In the genomic region with DNA sequence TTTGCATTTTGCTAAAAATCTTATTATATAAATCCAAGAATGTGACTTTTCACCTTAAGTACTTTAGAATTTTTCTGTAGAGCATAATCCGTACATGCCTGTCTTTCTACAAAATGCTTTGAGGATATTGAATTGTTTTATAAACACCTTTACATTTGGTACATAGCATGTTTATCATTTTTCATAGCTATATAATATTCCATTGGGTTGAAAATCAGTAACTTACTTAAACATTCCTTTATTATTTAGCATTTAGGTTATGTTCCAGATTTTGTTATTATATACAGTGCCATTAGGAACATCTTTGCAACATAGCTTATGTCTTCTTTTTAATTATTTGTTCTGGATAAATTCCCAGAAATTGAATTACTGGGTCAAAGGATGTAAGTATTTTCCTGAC, we compare ENCODE assay signal across 27 cellular contexts.
"Had no signal": no experiment of that assay in that cellular context is flagged by ENCODE, and none has a peak within 500 bp of the region (broad histone marks: within the 10 kb centered on the region; RNA-seq: fewer than 3 reads in every experiment).

No MANE protein-coding gene starts in this region.

- H3K9me3 ChIP-seq: neutrophil, pancreas, psoas muscle, right lobe of liver, sigmoid colon, stomach, thoracic aorta, thyroid gland, tibial nerve, upper lobe of left lung, vagina had no signal

- DNase-seq: nephron progenitor cell; nucleus accumbens; pancreas; psoas muscle; right cardiac atrium; right lobe of liver; sigmoid colon; small intestine; stimulated activated CD4-positive, alpha-beta T cell treated with anti-CD3 and anti-CD28 coated beads, Interleukin-15, amount 100 ng/mL, for 24 hours; stimulated activated CD4-positive, alpha-beta T cell treated with anti-CD3 and anti-CD28 coated beads, Interleukin-2, amount 100 ng/mL, for 24 hours; stimulated activated CD4-positive, alpha-beta T cell treated with anti-CD3 and anti-CD28 coated beads, Interleukin-2, amount 100 ng/mL, for 48 hours; stimulated activated CD4-positive, alpha-beta T cell treated with anti-CD3 and anti-CD28 coated beads, Interleukin-4, amount 100 ng/mL, for 24 hours; stimulated activated naive B cell treated with anti-CD40 and anti-IgM and Interleukin-4, amounts not matched to agents 10 μg/mL and 1 μg/mL and 100 μg/mL, for 72 hours; stimulated activated naive CD4-positive, alpha-beta T cell treated with Interleukin-2 at 50 U/mL for 16 hours; stomach; thyroid gland; trophoblast cell; upper lobe of left lung had no signal

- H3K36me3 Mint-ChIP-seq: natural killer cell treated with Interleukin-12 subunit alpha and Interleukin-12 subunit beta and Interleukin-15 and Interleukin-18, amount 100 ng/mL, for 72 hours; stimulated activated naive B cell treated with anti-CD40 and anti-IgM and Interleukin-4, amounts not matched to agents 10 μg/mL and 1 μg/mL and 100 μg/mL, for 72 hours had no signal

- H3K9me3 Mint-ChIP-seq: natural killer cell treated with Interleukin-12 subunit alpha and Interleukin-12 subunit beta and Interleukin-15 and Interleukin-18, amount 100 ng/mL, for 72 hours; neural crest cell; stimulated activated effector memory CD8-positive, alpha-beta T cell treated with anti-CD3 and anti-CD28 coated beads, Interleukin-12 subunit alpha, Interleukin-12 subunit beta, amount 100 ng/mL, for 72 hours; stimulated activated naive B cell treated with anti-CD40 and anti-IgM and Interleukin-4, amounts not matched to agents 10 μg/mL and 1 μg/mL and 100 μg/mL, for 72 hours; stimulated activated naive CD8-positive, alpha-beta T cell treated with anti-CD3 and anti-CD28 coated beads, Interleukin-15, Interleukin-2, amounts not matched to agents 100 ng/mL and 50 ng/mL, for 24 hours had no signal

- H3K4me3 Mint-ChIP-seq: natural killer cell treated with Interleukin-12 subunit alpha and Interleukin-12 subunit beta and Interleukin-15 and Interleukin-18, amount 100 ng/mL, for 72 hours; nephron progenitor cell; neural crest cell; stimulated activated effector memory CD8-positive, alpha-beta T cell treated with anti-CD3 and anti-CD28 coated beads, Interleukin-12 subunit alpha, Interleukin-12 subunit beta, amount 100 ng/mL, for 72 hours; stimulated activated naive B cell treated with anti-CD40 and anti-IgM and Interleukin-4, amounts not matched to agents 10 μg/mL and 1 μg/mL and 100 μg/mL, for 72 hours; stimulated activated naive CD8-positive, alpha-beta T cell treated with anti-CD3 and anti-CD28 coated beads, Interleukin-15, Interleukin-2, amounts not matched to agents 100 ng/mL and 50 ng/mL, for 24 hours had no signal

- ATAC-seq: natural killer cell treated with Interleukin-12 subunit alpha and Interleukin-12 subunit beta and Interleukin-15 and Interleukin-18, amount 100 ng/mL, for 72 hours; pancreas; psoas muscle; right cardiac atrium; right lobe of liver; stimulated activated effector memory CD8-positive, alpha-beta T cell treated with anti-CD3 and anti-CD28 coated beads, Interleukin-12 subunit alpha, Interleukin-12 subunit beta, amount 100 ng/mL, for 72 hours; stimulated activated naive B cell treated with anti-CD40 and anti-IgM and Interleukin-4, amounts not matched to agents 10 μg/mL and 1 μg/mL and 100 μg/mL, for 72 hours had no signal

- H3K4me3 ChIP-seq: pancreas, psoas muscle, right lobe of liver, sigmoid colon, stomach, thoracic aorta, thyroid gland, tibial nerve, upper lobe of left lung, vagina had no signal

- H3K27me3 Mint-ChIP-seq: natural killer cell treated with Interleukin-12 subunit alpha and Interleukin-12 subunit beta and Interleukin-15 and Interleukin-18, amount 100 ng/mL, for 72 hours; stimulated activated naive CD8-positive, alpha-beta T cell treated with anti-CD3 and anti-CD28 coated beads, Interleukin-15, Interleukin-2, amounts not matched to agents 100 ng/mL and 50 ng/mL, for 24 hours had no signal

- FAIRE-seq: pancreas, small intestine, urothelium cell line had no signal

- H3K27ac Mint-ChIP-seq: natural killer cell treated with Interleukin-12 subunit alpha and Interleukin-12 subunit beta and Interleukin-15 and Interleukin-18, amount 100 ng/mL, for 72 hours; nephron progenitor cell; stimulated activated effector memory CD8-positive, alpha-beta T cell treated with anti-CD3 and anti-CD28 coated beads, Interleukin-12 subunit alpha, Interleukin-12 subunit beta, amount 100 ng/mL, for 72 hours; stimulated activated naive B cell treated with anti-CD40 and anti-IgM and Interleukin-4, amounts not matched to agents 10 μg/mL and 1 μg/mL and 100 μg/mL, for 72 hours; stimulated activated naive CD8-positive, alpha-beta T cell treated with anti-CD3 and anti-CD28 coated beads, Interleukin-15, Interleukin-2, amounts not matched to agents 100 ng/mL and 50 ng/mL, for 24 hours had no signal

- H3K4me1 Mint-ChIP-seq: nephron progenitor cell; stimulated activated effector memory CD8-positive, alpha-beta T cell treated with anti-CD3 and anti-CD28 coated beads, Interleukin-12 subunit alpha, Interleukin-12 subunit beta, amount 100 ng/mL, for 72 hours; stimulated activated naive B cell treated with anti-CD40 and anti-IgM and Interleukin-4, amounts not matched to agents 10 μg/mL and 1 μg/mL and 100 μg/mL, for 72 hours had no signal

- H3K27ac ChIP-seq: neutrophil, pancreas, psoas muscle, right lobe of liver, sigmoid colon, stomach, thoracic aorta, thyroid gland, tibial nerve, upper lobe of left lung, vagina had no signal

- H3K36me3 ChIP-seq: neutrophil, pancreas, right lobe of liver, sigmoid colon, stomach, thoracic aorta, thyroid gland, tibial nerve, upper lobe of left lung, vagina had no signal

- H3K27me3 ChIP-seq: neutrophil, pancreas, right lobe of liver, stomach, thyroid gland, tibial nerve, upper lobe of left lung, vagina had no signal

- H3K4me1 ChIP-seq: pancreas, psoas muscle, right lobe of liver, sigmoid colon, stomach, thyroid gland, tibial nerve, upper lobe of left lung, vagina had no signal
